ENCODE assay signal across 8 cellular contexts in the genomic region with DNA sequence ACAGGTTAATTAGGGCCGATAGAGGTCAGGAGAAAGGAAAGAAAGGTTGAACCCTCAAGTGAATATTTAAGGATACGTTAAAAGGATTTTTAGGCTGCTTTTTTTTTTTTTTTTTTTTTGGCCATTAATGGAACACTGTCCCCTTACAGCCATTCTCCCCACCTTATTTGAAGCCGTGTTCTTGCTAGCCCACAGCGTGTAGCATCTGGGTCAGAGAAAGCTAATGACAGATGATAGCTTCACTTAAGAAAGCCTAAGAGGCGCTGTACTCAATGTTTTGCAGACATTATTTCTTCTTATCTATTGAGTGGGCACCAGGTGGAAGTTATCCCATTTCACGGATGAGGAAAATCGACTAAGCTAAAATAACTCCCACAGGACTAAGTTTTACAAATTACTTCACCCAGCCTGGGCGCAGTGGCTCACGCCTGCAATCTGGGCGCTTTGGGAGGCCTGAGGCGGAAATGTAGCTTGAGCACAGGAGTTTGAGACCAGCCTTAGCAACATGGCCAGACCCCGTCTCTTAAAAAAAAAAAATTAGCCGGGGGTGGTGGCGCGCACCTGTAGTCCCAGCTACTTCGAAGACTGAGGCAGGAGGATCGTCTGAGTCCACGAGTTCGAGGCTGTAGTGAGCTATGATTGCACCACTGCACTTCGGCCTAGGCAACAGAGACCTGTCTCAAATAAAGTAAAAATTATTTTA. TPM values are rescaled to one million over a fixed set of nuclear protein-coding genes. Genes with fewer than 3 reads are reported as not detected.
DNase-seq lines count a peak whose midpoint lies in the region; ATAC-seq and TF ChIP-seq lines count a peak whose summit lies in the region.

No MANE protein-coding gene starts in this region.

- H3K4me3 Mint-ChIP-seq in activated CD4-positive, alpha-beta T cell treated with anti-CD3 and anti-CD28 coated beads, Interleukin-2, amount 10 ng/mL, durations not matched to agents 24 days and 14 days = peak overlapping the region; percentile 97
- peak overlapping the region; percentile 95 for H3K4me3 Mint-ChIP-seq in activated T-helper 1 cell treated with anti-CD3 and anti-CD28 coated beads, Interleukin-12 subunit alpha, Interleukin-12 subunit beta, Interleukin-2, Interleukin-4 antibody, amounts not matched to agents 30 ng/mL and 10 ng/mL and 1 ng/mL, durations not matched to agents 14 hours and 24 hours and 36 hours
- peak overlapping the region; percentile 93 to 97 (median 96) for H3K4me3 Mint-ChIP-seq in immature natural killer cell

- no peaks in the 10 kb centered on the region for H3K36me3 ChIP-seq in thoracic aorta

- H3K4me1 ChIP-seq in thoracic aorta (ENCODE audit: control insufficient read depth in 1 of 2, low read depth in 2 of 2) = peaks cover 9 to 17% of the 10 kb centered on the region in 2 donors

- no peaks in the 10 kb centered on the region for H3K9me3 Mint-ChIP-seq in activated CD4-positive, alpha-beta T cell treated with anti-CD3 and anti-CD28 coated beads, Interleukin-2, amount 10 ng/mL, durations not matched to agents 24 days and 14 days
- H3K9me3 Mint-ChIP-seq in activated T-helper 1 cell treated with anti-CD3 and anti-CD28 coated beads, Interleukin-12 subunit alpha, Interleukin-12 subunit beta, Interleukin-2, Interleukin-4 antibody, amounts not matched to agents 30 ng/mL and 10 ng/mL and 1 ng/mL, durations not matched to agents 14 hours and 24 hours and 36 hours = no peaks in the 10 kb centered on the region
- H3K9me3 Mint-ChIP-seq in immature natural killer cell = no peaks in the 10 kb centered on the region

- H3K4me3 ChIP-seq in thoracic aorta (peak overlapping the region; percentile 90), lower leg skin (ENCODE audit: low read depth, poor library complexity, severe bottlenecking) (no peak overlapping the region)

- WGBS in lower leg skin, 2 donors = 75 to 80% methylated on average over 20 of the region's 20 CpGs

- no peak for ATAC-seq in thoracic aorta (ENCODE audit: insufficient number of reproducible peaks, low FRiP score, low read depth)
- ATAC-seq in GM19035 (IDR thresholded peaks at IDR 0.05; ENCODE audit: unreplicated experiment) = no peak

- peaks cover 26% of the 10 kb centered on the region for H3K36me3 Mint-ChIP-seq in activated CD4-positive, alpha-beta T cell treated with anti-CD3 and anti-CD28 coated beads, Interleukin-2, amount 10 ng/mL, durations not matched to agents 24 days and 14 days (ENCODE audit: low read depth)
- H3K36me3 Mint-ChIP-seq in activated T-helper 1 cell treated with anti-CD3 and anti-CD28 coated beads, Interleukin-12 subunit alpha, Interleukin-12 subunit beta, Interleukin-2, Interleukin-4 antibody, amounts not matched to agents 30 ng/mL and 10 ng/mL and 1 ng/mL, durations not matched to agents 14 hours and 24 hours and 36 hours (ENCODE audit: low read depth) = peaks cover 27% of the 10 kb centered on the region
- peaks cover 7 to 8% (median 8%) of the 10 kb centered on the region in 3 donors for H3K36me3 Mint-ChIP-seq in immature natural killer cell

- TF ChIP-seq POLR2A in lower leg skin (IDR thresholded peaks at IDR 0.05) = no peak

- H3K9me3 ChIP-seq in thoracic aorta = no peaks in the 10 kb centered on the region

- no peak for DNase-seq in activated CD4-positive, alpha-beta T cell treated with anti-CD3 and anti-CD28 coated beads, Interleukin-2, amount 10 ng/mL, durations not matched to agents 24 days and 14 days
- DNase-seq in activated CD4-positive, alpha-beta T cell treated with anti-CD3 and anti-CD28 coated beads for 48 hours = no peak
- DNase-seq in activated T-helper 1 cell treated with anti-CD3 and anti-CD28 coated beads, Interleukin-12 subunit alpha, Interleukin-12 subunit beta, Interleukin-2, Interleukin-4 antibody, amounts not matched to agents 30 ng/mL and 10 ng/mL and 1 ng/mL, durations not matched to agents 14 hours and 24 hours and 36 hours (ENCODE audit: low spot score) = no peak
- DNase-seq in immature natural killer cell (no peak), thoracic aorta (ENCODE audit: low spot score) (no peak), NCI-H510A treated with DMSO at 0.1 percent for 48 hours (lab: John Stamatoyannopoulos, UW) (no peak), lower leg skin (ENCODE audit: low spot score in 2 of 2) (no peak)

- no peaks in the 10 kb centered on the region for H3K27me3 ChIP-seq in thoracic aorta (replicated peaks; ENCODE audit: insufficient read depth)

- intact Hi-C loops in activated CD4-positive, alpha-beta T cell treated with anti-CD3 and anti-CD28 coated beads, Interleukin-2, amount 10 ng/mL, durations not matched to agents 24 days and 14 days (cut with micrococcal nuclease) = no loop called here
- intact Hi-C loops in activated T-helper 1 cell treated with anti-CD3 and anti-CD28 coated beads, Interleukin-12 subunit alpha, Interleukin-12 subunit beta, Interleukin-2, Interleukin-4 antibody, amounts not matched to agents 30 ng/mL and 10 ng/mL and 1 ng/mL, durations not matched to agents 14 hours and 24 hours and 36 hours (cut with micrococcal nuclease) = no loop called here
- intact Hi-C loops in lower leg skin (cut with DNase I; ENCODE audit: low total_unique reads) = no loop called here

- H3K4me1 Mint-ChIP-seq in activated CD4-positive, alpha-beta T cell treated with anti-CD3 and anti-CD28 coated beads, Interleukin-2, amount 10 ng/mL, durations not matched to agents 24 days and 14 days = peaks cover 32% of the 10 kb centered on the region
- H3K4me1 Mint-ChIP-seq in activated T-helper 1 cell treated with anti-CD3 and anti-CD28 coated beads, Interleukin-12 subunit alpha, Interleukin-12 subunit beta, Interleukin-2, Interleukin-4 antibody, amounts not matched to agents 30 ng/mL and 10 ng/mL and 1 ng/mL, durations not matched to agents 14 hours and 24 hours and 36 hours (ENCODE audit: low read depth) = peaks cover 37% of the 10 kb centered on the region
- H3K4me1 Mint-ChIP-seq in immature natural killer cell = peaks cover 38 to 45% of the 10 kb centered on the region in 2 donors

- H3K27ac ChIP-seq in thoracic aorta = peak overlapping the region; percentile 94 to 95

- no peak for TF ChIP-seq CTCF in thoracic aorta (IDR thresholded peaks at IDR 0.05)
- no peak for TF ChIP-seq CTCF in lower leg skin (IDR thresholded peaks at IDR 0.05)

- peak overlapping the region; percentile 97 for H3K27ac Mint-ChIP-seq in activated CD4-positive, alpha-beta T cell treated with anti-CD3 and anti-CD28 coated beads, Interleukin-2, amount 10 ng/mL, durations not matched to agents 24 days and 14 days
- peak overlapping the region; percentile 94 for H3K27ac Mint-ChIP-seq in activated T-helper 1 cell treated with anti-CD3 and anti-CD28 coated beads, Interleukin-12 subunit alpha, Interleukin-12 subunit beta, Interleukin-2, Interleukin-4 antibody, amounts not matched to agents 30 ng/mL and 10 ng/mL and 1 ng/mL, durations not matched to agents 14 hours and 24 hours and 36 hours
- H3K27ac Mint-ChIP-seq in immature natural killer cell = peak overlapping the region; percentile 96 to 100 (median 99)

- H3K27me3 Mint-ChIP-seq in activated CD4-positive, alpha-beta T cell treated with anti-CD3 and anti-CD28 coated beads, Interleukin-2, amount 10 ng/mL, durations not matched to agents 24 days and 14 days = no peaks in the 10 kb centered on the region
- H3K27me3 Mint-ChIP-seq in activated T-helper 1 cell treated with anti-CD3 and anti-CD28 coated beads, Interleukin-12 subunit alpha, Interleukin-12 subunit beta, Interleukin-2, Interleukin-4 antibody, amounts not matched to agents 30 ng/mL and 10 ng/mL and 1 ng/mL, durations not matched to agents 14 hours and 24 hours and 36 hours (ENCODE audit: insufficient read depth) = no peaks in the 10 kb centered on the region
- peaks cover 6 to 15% (median 9%) of the 10 kb centered on the region in 3 donors for H3K27me3 Mint-ChIP-seq in immature natural killer cell (ENCODE audit: low read depth in 3 of 3)

RNA-seq across cellular contexts. Expression of a gene that starts 1.0 kb away (rescaled TPM):
- 15.6 and 19.2 TPM in 2 replicates for total RNA-seq in activated CD4-positive, alpha-beta T cell treated with anti-CD3 and anti-CD28 coated beads, Interleukin-2, amount 10 ng/mL, durations not matched to agents 24 days and 14 days
- 14.7 and 16.6 TPM in 2 replicates for total RNA-seq in activated T-helper 1 cell treated with anti-CD3 and anti-CD28 coated beads, Interleukin-12 subunit alpha, Interleukin-12 subunit beta, Interleukin-2, Interleukin-4 antibody, amounts not matched to agents 30 ng/mL and 10 ng/mL and 1 ng/mL, durations not matched to agents 14 hours and 24 hours and 36 hours
- 10 to 100 TPM; 18.5 to 37.6 (median 28.1) TPM for polyA plus RNA-seq in immature natural killer cell
- total RNA-seq in thoracic aorta (10 to 100 TPM; 21.2 to 21.3 TPM), lower leg skin (1 to 10 TPM in 3 of 4 donors, under 1 TPM in 1; 0.65 to 4.8 (median 2.0) TPM)

RNA-seq across cellular contexts. Expression of a gene that starts 52.0 kb away (rescaled TPM):
- total RNA-seq in activated CD4-positive, alpha-beta T cell treated with anti-CD3 and anti-CD28 coated beads, Interleukin-2, amount 10 ng/mL, durations not matched to agents 24 days and 14 days = 20.9 and 21.5 TPM in 2 replicates
- 18.4 and 19.5 TPM in 2 replicates for total RNA-seq in activated T-helper 1 cell treated with anti-CD3 and anti-CD28 coated beads, Interleukin-12 subunit alpha, Interleukin-12 subunit beta, Interleukin-2, Interleukin-4 antibody, amounts not matched to agents 30 ng/mL and 10 ng/mL and 1 ng/mL, durations not matched to agents 14 hours and 24 hours and 36 hours
- polyA plus RNA-seq in immature natural killer cell = 10 to 100 TPM; 26.4 to 30.6 (median 30.2) TPM
- total RNA-seq in thoracic aorta (10 to 100 TPM; 16.1 to 23.5 TPM), lower leg skin (10 to 100 TPM; 18.2 to 37.6 (median 24.5) TPM)
